Comparison of ENCODE assay signal across 8 cellular contexts in genomic region chr11:65418431-65418680, GRCh38. TPM values are rescaled to one million over a fixed set of nuclear protein-coding genes. Genes with fewer than 3 reads are reported as not detected.
DNase-seq lines count a peak whose midpoint lies in the region; ATAC-seq and TF ChIP-seq lines count a peak whose summit lies in the region.

No MANE protein-coding gene starts in this region.

- H3K4me3 ChIP-seq in AG04450 (ENCODE audit: low read depth, low read length) (peak overlapping the region; percentile 46), cardiac fibroblast (replicated peaks in 1 of 2; ENCODE audit: low read depth in 2 of 2, low read length in 2 of 2) (peak overlapping the region; percentile 34 to 40), muscle layer of colon (ENCODE audit: low read depth in 1 of 2, low read length in 2 of 2) (peak overlapping the region; percentile 9 to 53)

- H3K9ac ChIP-seq in muscle layer of colon (ENCODE audit: low read length): peak overlapping the region; percentile 89

- TF ChIP-seq CTCF in AG04450 (IDR thresholded peaks at IDR 0.05; ENCODE audit: low read depth, low read length) (no peak), cardiac fibroblast (IDR thresholded peaks at IDR 0.05; ENCODE audit: low read depth, low read length) (no peak)

- H3K9me3 ChIP-seq in AG04450 (ENCODE audit: control insufficient read depth, insufficient read depth, low read length): peaks cover 5% of the 10 kb centered on the region; the same call in 1 of the 2 replicates
- no peaks in the 10 kb centered on the region for H3K9me3 ChIP-seq in muscle layer of colon (ENCODE audit: low read length)

- H3K27ac ChIP-seq in AG04450 (ENCODE audit: low read depth, low read length) (peak overlapping the region; percentile 100), muscle layer of colon (ENCODE audit: low read depth, low read length) (peak overlapping the region; percentile 100)

- H3K27me3 ChIP-seq in AG04450 (ENCODE audit: control insufficient read depth, insufficient read depth, low read length) (no peaks in the 10 kb centered on the region), muscle layer of colon (ENCODE audit: control insufficient read depth in 1 of 2, insufficient read depth in 2 of 2, low read length in 2 of 2) (no peaks in the 10 kb centered on the region)

- H3K36me3 ChIP-seq in muscle layer of colon (ENCODE audit: insufficient read depth, low read length): no peaks in the 10 kb centered on the region

- ATAC-seq in sciatic nerve: no peak

- DNase-seq in AG04450 (ENCODE audit: low read depth, low spot score): no peak
- DNase-seq in HuH-7 (ENCODE audit: low spot score): peak; percentile 44
- peak in 1 of 2 donors; percentile 48 for DNase-seq in cardiac fibroblast (ENCODE audit: low read depth in 2 of 2)
- DNase-seq in mucosa of gallbladder (ENCODE audit: low spot score): no peak
- no peak for DNase-seq in activated gamma-delta T cell (lab: John Stamatoyannopoulos, UW)
- DNase-seq in sciatic nerve (ENCODE audit: low spot score): no peak
- no peak for DNase-seq in NCI-H526 treated with DMSO at 0.1 percent for 48 hours (lab: John Stamatoyannopoulos, UW)

- intact Hi-C loops in sciatic nerve (cut with DNase I): loop anchor here (5.0 kb wide), 1 partner anchor 36 kb away; the partner anchor contains the start of gene SLC25A45

- CTCF ChIA-PET in AG04450 (lab: Charles Lee): no interaction called here

- POLR2A ChIA-PET in AG04450 (lab: Yijun Ruan, JAX): interaction anchor here (0.7 to 17.0 kb wide), 5 partner anchors 11 to 117 kb away, joined by 3 to 999 read pairs (median 46); partner anchors contain the start of gene MALAT1

- H3K4me1 ChIP-seq in muscle layer of colon (ENCODE audit: insufficient read depth, low read length): peaks cover 52% of the 10 kb centered on the region

RNA-seq across cellular contexts. Expression of gene NEAT1, which starts 4.2 kb away (rescaled TPM):
- polyA plus RNA-seq in AG04450 (2011; rRNA removed): 72.3 and 83.3 TPM in 2 replicates
- 202 and 210 TPM in 2 replicates for polyA minus RNA-seq in AG04450 (2011; rRNA and poly(A)+ RNA removed)
- 1,012 TPM for total RNA-seq in mucosa of gallbladder
- 1,255 TPM for total RNA-seq in sciatic nerve

RNA-seq across cellular contexts. Expression of gene FRMD8, which starts 31.9 kb away (rescaled TPM):
- polyA plus RNA-seq in AG04450 (2011; rRNA removed): 10.7 and 14.1 TPM in 2 replicates
- 8.2 and 10.9 TPM in 2 replicates for polyA minus RNA-seq in AG04450 (2011; rRNA and poly(A)+ RNA removed)
- total RNA-seq in mucosa of gallbladder: 40.8 TPM
- 65.9 TPM for total RNA-seq in sciatic nerve

RNA-seq across cellular contexts. Expression of gene SLC25A45, which starts 35.9 kb away (rescaled TPM):
- polyA plus RNA-seq in AG04450 (2011; rRNA removed): 0.76 and 1.4 TPM in 2 replicates
- 1.4 and 2.5 TPM in 2 replicates for polyA minus RNA-seq in AG04450 (2011; rRNA and poly(A)+ RNA removed)
- 7.1 TPM for total RNA-seq in mucosa of gallbladder
- total RNA-seq in sciatic nerve: 12.0 TPM
